20 cellular contexts compared by ENCODE assay signal in genomic region chr1:245382981-245383380, GRCh38.
A peak's percentile ranks its signal among the peaks of the same experiment; 100 is the strongest.
DNase-seq lines count a peak whose midpoint lies in the region; ATAC-seq and TF ChIP-seq lines count a peak whose summit lies in the region.
"Had no signal": no experiment of that assay in that cellular context is flagged by ENCODE, and none has a peak within 500 bp of the region (broad histone marks: within the 10 kb centered on the region; RNA-seq: fewer than 3 reads in every experiment).

No MANE protein-coding gene starts in this region.

- no peak for ATAC-seq in heart right ventricle
- ATAC-seq: A549 had no signal

- peaks cover 22% of the 10 kb centered on the region for H3F3A ChIP-seq in smooth muscle cell (ENCODE audit: low read depth)

- H3K27ac ChIP-seq in heart right ventricle (no peak overlapping the region), smooth muscle cell (ENCODE audit: low read depth) (peak overlapping the region; percentile 34)
- H3K27ac ChIP-seq: A549 had no signal

- peak overlapping the region; percentile 45 for H3K4me2 ChIP-seq in smooth muscle cell
- H3K4me2 ChIP-seq: A549 had no signal

- no peak for TF ChIP-seq CTCF in heart right ventricle (IDR thresholded peaks at IDR 0.05)
- no peak for TF ChIP-seq CTCF in smooth muscle cell (IDR thresholded peaks at IDR 0.05; ENCODE audit: borderline replicate concordance, insufficient read depth, poor library complexity, severe bottlenecking)

- peaks cover 0 to 14% (median 2%) of the 10 kb centered on the region in 7 donors for H3K27me3 ChIP-seq in heart right ventricle
- no peaks in the 10 kb centered on the region for H3K27me3 ChIP-seq in smooth muscle cell (ENCODE audit: low read depth)

- H3K36me3 ChIP-seq in heart right ventricle: no peaks in the 10 kb centered on the region
- H3K36me3 ChIP-seq in smooth muscle cell (ENCODE audit: low read depth): no peaks in the 10 kb centered on the region
- H3K36me3 ChIP-seq: HAP-1 had no signal

- H3K9ac ChIP-seq in smooth muscle cell (ENCODE audit: low read depth): no peak overlapping the region

- no peaks in the 10 kb centered on the region for H3K4me1 ChIP-seq in heart right ventricle
- H3K4me1 ChIP-seq in smooth muscle cell (ENCODE audit: low read depth): peaks cover 10% of the 10 kb centered on the region
- H3K4me1 ChIP-seq: A549, HAP-1 had no signal

- 95% methylated on average over 9 of the region's 9 CpGs for WGBS in heart right ventricle, 2 donors
- 73% methylated on average over 9 of the region's 9 CpGs for WGBS in smooth muscle cell (ENCODE audit: low lambda C conversion rate)

- H3K4me3 ChIP-seq in heart right ventricle (no peak overlapping the region), smooth muscle cell (no peak overlapping the region)
- H3K4me3 ChIP-seq: A549, HAP-1 had no signal

- H3K9me3 ChIP-seq in heart right ventricle (no peaks in the 10 kb centered on the region), smooth muscle cell (replicated peaks; ENCODE audit: low read depth) (no peaks in the 10 kb centered on the region)
- H3K9me3 ChIP-seq: A549, HAP-1 had no signal

- H2AFZ ChIP-seq in smooth muscle cell (ENCODE audit: low read depth): no peak overlapping the region

- H4K20me1 ChIP-seq in smooth muscle cell (ENCODE audit: low read depth): peaks cover 73% of the 10 kb centered on the region

- H3K79me2 ChIP-seq in smooth muscle cell (ENCODE audit: low read depth): peaks cover 4% of the 10 kb centered on the region

- DNase-seq in cardiac septum (ENCODE audit: low spot score) (peak; percentile 29), heart right ventricle (no peak), islet precursor cell (peak; percentile 62), smooth muscle cell (lab: John Stamatoyannopoulos, UW; ENCODE audit: unreplicated experiment) (no peak), NCI-H748 (lab: John Stamatoyannopoulos, UW; ENCODE audit: unreplicated experiment) (no peak), posterior cingulate gyrus (no peak)
- no peak for DNase-seq in stimulated activated CD4-positive, alpha-beta T cell treated with anti-CD3 and anti-CD28 coated beads, Interleukin-12 subunit alpha, Interleukin-12 subunit beta, amount 100 ng/mL, for 4 hours
- DNase-seq: 8988T; ACHN; AML-193; Calu3; CD4-positive, alpha-beta memory T cell; COR-L47; DMS53; DMS79 treated with DMSO at 0.1 percent for 48 hours; GF-D8; GOT3; HFFc6 had no signal

- intact Hi-C loops in cardiac septum (cut with DNase I): no loop called here
- intact Hi-C loops in heart right ventricle (cut with DNase I): loop anchor here in 9 of 10 donors (5.0 to 10.0 kb wide), 2 partner anchors 226 to 622 kb away; no protein-coding TSS in a partner anchor
- intact Hi-C loops in posterior cingulate gyrus (cut with DNase I): no loop called here

Comparison
In these comparisons a context has a peak if more than half of its experiments do, and no peak if none do; other contexts are left out.
1. DNase-seq: peak in cardiac septum (single experiment) and islet precursor cell (single experiment); none in heart right ventricle (0 of 2), smooth muscle cell (single experiment), stimulated activated CD4-positive, alpha-beta T cell treated with anti-CD3 and anti-CD28 coated beads, Interleukin-12 subunit alpha, Interleukin-12 subunit beta, amount 100 ng/mL, for 4 hours (single experiment), NCI-H748 (single experiment) and posterior cingulate gyrus (0 of 10).
2. intact Hi-C loops: an anchor here in heart right ventricle (5.0 to 10.0 kb wide); none called in cardiac septum and posterior cingulate gyrus.